1 cellular context compared by ENCODE assay signal in the genomic region with DNA sequence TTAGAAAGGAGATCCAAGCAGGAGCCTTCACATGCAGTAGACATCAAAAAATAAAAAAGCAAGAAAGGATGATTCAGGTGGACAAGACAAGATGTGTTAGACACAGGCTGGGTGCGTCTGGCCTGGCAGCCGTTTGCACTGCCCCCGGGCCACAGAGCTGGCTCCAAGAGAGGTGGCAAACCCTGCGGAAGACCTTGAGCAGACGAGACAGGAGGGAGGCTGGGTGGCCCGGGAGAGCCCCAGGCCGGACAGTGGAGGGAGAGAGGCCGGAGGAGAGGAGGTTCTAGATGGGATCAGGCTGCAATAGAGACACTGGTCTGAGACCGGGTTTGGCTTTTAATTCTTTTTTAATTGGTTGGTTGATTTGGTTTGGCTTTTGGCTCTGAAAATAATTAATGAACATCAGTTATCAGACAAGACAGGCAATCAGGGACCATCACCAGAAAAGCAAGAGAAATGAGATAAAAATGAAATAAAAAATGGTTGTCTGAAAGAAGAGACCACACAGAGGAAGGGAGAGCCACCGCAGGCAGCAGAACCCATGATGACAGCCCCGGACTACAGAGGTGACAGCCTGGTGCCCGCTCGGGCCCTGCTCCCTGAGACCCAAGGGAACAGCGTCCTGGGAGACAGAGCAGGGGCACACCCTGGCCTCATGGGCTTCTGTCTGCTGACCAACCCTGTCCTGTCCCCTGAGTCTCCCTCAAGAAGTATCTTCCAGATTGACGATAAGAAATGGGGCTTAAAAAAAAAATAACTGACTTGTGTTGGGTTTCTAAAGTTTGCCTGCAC.
TF ChIP-seq lines count a peak whose summit lies in the region.

No MANE protein-coding gene starts in this region.

TF ChIP-seq in HEK293, 187 proteins besides CTCF, POLR2A, EP300 and RAD21:
- TF ChIP-seq ZNF768 (tag by site-specific recombination; IDR thresholded peaks at IDR 0.05), result no peak
- TF ChIP-seq, protein P1, sequence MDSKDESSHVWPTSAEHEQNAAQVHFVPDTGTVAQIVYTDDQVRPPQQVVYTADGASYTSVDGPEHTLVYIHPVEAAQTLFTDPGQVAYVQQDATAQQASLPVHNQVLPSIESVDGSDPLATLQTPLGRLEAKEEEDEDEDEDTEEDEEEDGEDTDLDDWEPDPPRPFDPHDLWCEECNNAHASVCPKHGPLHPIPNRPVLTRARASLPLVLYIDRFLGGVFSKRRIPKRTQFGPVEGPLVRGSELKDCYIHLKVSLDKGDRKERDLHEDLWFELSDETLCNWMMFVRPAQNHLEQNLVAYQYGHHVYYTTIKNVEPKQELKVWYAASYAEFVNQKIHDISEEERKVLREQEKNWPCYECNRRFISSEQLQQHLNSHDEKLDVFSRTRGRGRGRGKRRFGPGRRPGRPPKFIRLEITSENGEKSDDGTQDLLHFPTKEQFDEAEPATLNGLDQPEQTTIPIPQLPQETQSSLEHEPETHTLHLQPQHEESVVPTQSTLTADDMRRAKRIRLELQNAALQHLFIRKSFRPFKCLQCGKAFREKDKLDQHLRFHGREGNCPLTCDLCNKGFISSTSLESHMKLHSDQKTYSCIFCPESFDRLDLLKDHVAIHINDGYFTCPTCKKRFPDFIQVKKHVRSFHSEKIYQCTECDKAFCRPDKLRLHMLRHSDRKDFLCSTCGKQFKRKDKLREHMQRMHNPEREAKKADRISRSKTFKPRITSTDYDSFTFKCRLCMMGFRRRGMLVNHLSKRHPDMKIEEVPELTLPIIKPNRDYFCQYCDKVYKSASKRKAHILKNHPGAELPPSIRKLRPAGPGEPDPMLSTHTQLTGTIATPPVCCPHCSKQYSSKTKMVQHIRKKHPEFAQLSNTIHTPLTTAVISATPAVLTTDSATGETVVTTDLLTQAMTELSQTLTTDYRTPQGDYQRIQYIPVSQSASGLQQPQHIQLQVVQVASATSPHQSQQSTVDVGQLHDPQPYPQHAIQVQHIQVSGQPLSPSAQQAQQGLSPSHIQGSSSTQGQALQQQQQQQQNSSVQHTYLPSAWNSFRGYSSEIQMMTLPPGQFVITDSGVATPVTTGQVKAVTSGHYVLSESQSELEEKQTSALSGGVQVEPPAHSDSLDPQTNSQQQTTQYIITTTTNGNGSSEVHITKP (tag by site-specific recombination; IDR thresholded peaks at IDR 0.05), result 0 out of 2 replicates have a peak, but pooled peaks have one; percentile 25
TF ChIP-seq in HEK293: peak in this region for 1.
